ENCODE assay signal across 8 cellular contexts in genomic region chr10:102352066-102352715, GRCh38. TPM values are rescaled to one million over a fixed set of nuclear protein-coding genes. Genes with fewer than 3 reads are reported as not detected.
DNase-seq lines count a peak whose midpoint lies in the region; ATAC-seq and TF ChIP-seq lines count a peak whose summit lies in the region.

No MANE protein-coding gene starts in this region.

- no peak overlapping the region for H3K4me2 ChIP-seq in GM23338

- TF ChIP-seq CTCF in AG09309 (IDR thresholded peaks at IDR 0.05; ENCODE audit: control insufficient read depth, insufficient read depth, low read depth, low read length, missing control alignments) (peak; percentile 90), GM23338 (conservative IDR thresholded peaks at IDR 0.05; ENCODE audit: low read depth in 2 of 2) (peak; percentile 94 to 97)

- DNase-seq in AG09309 (ENCODE audit: low read depth) (no peak), GM23338 (ENCODE audit: low spot score) (peak; percentile 89), NCI-H526 treated with DMSO at 0.1 percent for 48 hours (lab: John Stamatoyannopoulos, UW) (peak; percentile 10), midbrain (lab: John Stamatoyannopoulos, UW) (peak; percentile 66)
- DNase-seq in activated CD4-positive, alpha-beta memory T cell treated with anti-CD3 and anti-CD28 coated beads, Interleukin-2, amount 10 ng/mL, durations not matched to agents 7 days and 5 days, result peak; percentile 73
- DNase-seq in effector CD8-positive, alpha-beta T cell (lab: John Stamatoyannopoulos, UW), result peak; percentile 54
- peak; percentile 24 to 65 for DNase-seq in stimulated activated CD8-positive, alpha-beta memory T cell treated with anti-CD3 and anti-CD28 coated beads, Interleukin-4, amount 100 ng/mL, for 1 hour (ENCODE audit: low read depth in 2 of 2, low spot score in 1 of 2)

- ATAC-seq in GM23338 (peak; percentile 90), HG03342 (IDR thresholded peaks at IDR 0.05; ENCODE audit: unreplicated experiment) (no peak)

- no peak overlapping the region for H3K27ac Mint-ChIP-seq in GM23338
- no peak overlapping the region for H3K27ac Mint-ChIP-seq in activated CD4-positive, alpha-beta memory T cell treated with anti-CD3 and anti-CD28 coated beads, Interleukin-2, amount 10 ng/mL, durations not matched to agents 7 days and 5 days

- H3K4me3 ChIP-seq in AG09309 (ENCODE audit: control insufficient read depth, low read depth, low read length) (no peak overlapping the region), GM23338 (no peak overlapping the region)

- H3K36me3 ChIP-seq in GM23338 (ENCODE audit: insufficient read depth), result no peaks in the 10 kb centered on the region

- H3K79me2 ChIP-seq in GM23338 (replicated peaks; ENCODE audit: insufficient read depth), result no peaks in the 10 kb centered on the region

- H3K27me3 ChIP-seq in GM23338 (ENCODE audit: insufficient read depth), result no peaks in the 10 kb centered on the region; the same call in 1 of the 2 replicates

- H3K27ac ChIP-seq in GM23338 (ENCODE audit: low read depth), result no peak overlapping the region

- H3F3A ChIP-seq in GM23338 (replicated peaks; ENCODE audit: low read depth), result no peaks in the 10 kb centered on the region; the same call in 1 of the 2 replicates

- H4K20me1 ChIP-seq in GM23338 (replicated peaks; ENCODE audit: insufficient read depth), result peaks cover 25% of the 10 kb centered on the region

- no peaks in the 10 kb centered on the region for H3K9me2 ChIP-seq in GM23338 (ENCODE audit: insufficient read depth)

- H3K4me1 Mint-ChIP-seq in GM23338, result no peaks in the 10 kb centered on the region
- H3K4me1 Mint-ChIP-seq in activated CD4-positive, alpha-beta memory T cell treated with anti-CD3 and anti-CD28 coated beads, Interleukin-2, amount 10 ng/mL, durations not matched to agents 7 days and 5 days, result peaks cover 4% of the 10 kb centered on the region

- H3K9me3 Mint-ChIP-seq in GM23338, result no peaks in the 10 kb centered on the region
- H3K9me3 Mint-ChIP-seq in activated CD4-positive, alpha-beta memory T cell treated with anti-CD3 and anti-CD28 coated beads, Interleukin-2, amount 10 ng/mL, durations not matched to agents 7 days and 5 days, result no peaks in the 10 kb centered on the region

- H3K4me3 Mint-ChIP-seq in GM23338, result no peak overlapping the region
- H3K4me3 Mint-ChIP-seq in activated CD4-positive, alpha-beta memory T cell treated with anti-CD3 and anti-CD28 coated beads, Interleukin-2, amount 10 ng/mL, durations not matched to agents 7 days and 5 days, result no peak overlapping the region

- H3K4me1 ChIP-seq in GM23338 (ENCODE audit: insufficient read depth), result no peaks in the 10 kb centered on the region

- no peak overlapping the region for H2AFZ ChIP-seq in GM23338

- H3K36me3 Mint-ChIP-seq in GM23338 (ENCODE audit: low read depth), result peaks cover 3% of the 10 kb centered on the region; the same call in 1 of the 3 replicates
- peaks cover 47% of the 10 kb centered on the region for H3K36me3 Mint-ChIP-seq in activated CD4-positive, alpha-beta memory T cell treated with anti-CD3 and anti-CD28 coated beads, Interleukin-2, amount 10 ng/mL, durations not matched to agents 7 days and 5 days (ENCODE audit: low read depth)

- peaks cover 3% of the 10 kb centered on the region for H3K27me3 Mint-ChIP-seq in GM23338 (ENCODE audit: insufficient read depth, low read depth, poor library complexity)
- no peaks in the 10 kb centered on the region for H3K27me3 Mint-ChIP-seq in activated CD4-positive, alpha-beta memory T cell treated with anti-CD3 and anti-CD28 coated beads, Interleukin-2, amount 10 ng/mL, durations not matched to agents 7 days and 5 days

- CTCF ChIA-PET in activated CD4-positive, alpha-beta memory T cell treated with anti-CD3 and anti-CD28 coated beads, Interleukin-2, amount 10 ng/mL, durations not matched to agents 7 days and 5 days (lab: Charles Lee), result interaction anchor here (0.6 to 15.2 kb wide), 45 partner anchors 10 to 232 kb away, joined by 3 to 593 read pairs (median 6); partner anchors contain the start of genes ELOVL3, GBF1, PITX3 and SUFU

- POLR2A ChIA-PET in activated CD4-positive, alpha-beta memory T cell treated with anti-CD3 and anti-CD28 coated beads, Interleukin-2, amount 10 ng/mL, durations not matched to agents 7 days and 5 days (lab: Charles Lee), result interaction anchor here (1.0 to 4.3 kb wide), 3 partner anchors 11 to 122 kb away, joined by 3 to 39 read pairs (median 3); partner anchors contain the start of gene GBF1

TF ChIP-seq in GM23338, 12 proteins besides CTCF, POLR2A, EP300 and RAD21:
- TF ChIP-seq STAT1 (IDR thresholded peaks at IDR 0.05; ENCODE audit: unreplicated experiment) (no peak), CREB1 (CRISPR knock-in tag; IDR thresholded peaks at IDR 0.05; ENCODE audit: low read depth) (no peak), JUNB (IDR thresholded peaks at IDR 0.05; ENCODE audit: unreplicated experiment) (no peak), ZNF331 (CRISPR knock-in tag; IDR thresholded peaks at IDR 0.05; ENCODE audit: low read depth) (no peak), ZNF114 (CRISPR knock-in tag; IDR thresholded peaks at IDR 0.05) (no peak), EZH2 (IDR thresholded peaks at IDR 0.05; ENCODE audit: low read depth, unreplicated experiment) (no peak)
- TF ChIP-seq, protein P1, sequence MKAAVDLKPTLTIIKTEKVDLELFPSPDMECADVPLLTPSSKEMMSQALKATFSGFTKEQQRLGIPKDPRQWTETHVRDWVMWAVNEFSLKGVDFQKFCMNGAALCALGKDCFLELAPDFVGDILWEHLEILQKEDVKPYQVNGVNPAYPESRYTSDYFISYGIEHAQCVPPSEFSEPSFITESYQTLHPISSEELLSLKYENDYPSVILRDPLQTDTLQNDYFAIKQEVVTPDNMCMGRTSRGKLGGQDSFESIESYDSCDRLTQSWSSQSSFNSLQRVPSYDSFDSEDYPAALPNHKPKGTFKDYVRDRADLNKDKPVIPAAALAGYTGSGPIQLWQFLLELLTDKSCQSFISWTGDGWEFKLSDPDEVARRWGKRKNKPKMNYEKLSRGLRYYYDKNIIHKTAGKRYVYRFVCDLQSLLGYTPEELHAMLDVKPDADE (IDR thresholded peaks at IDR 0.05), result no peak

RNA-seq across cellular contexts. Expression of gene NFKB2, which starts 43.3 kb away (rescaled TPM):
- 19.0 and 29.4 TPM in 2 replicates for total RNA-seq in GM23338 (2014; rRNA removed; shearing (Covaris generic))
- 6.8 and 8.1 TPM in 2 replicates for polyA plus RNA-seq in GM23338 (2016; fragmentation: Nextera tagmentation; extraction: Ambion mirVana)
- 100 to 1,000 TPM; 121 to 122 TPM for total RNA-seq in activated CD4-positive, alpha-beta memory T cell treated with anti-CD3 and anti-CD28 coated beads, Interleukin-2, amount 10 ng/mL, durations not matched to agents 7 days and 5 days
